1 cellular context compared by ENCODE assay signal in the genomic region with DNA sequence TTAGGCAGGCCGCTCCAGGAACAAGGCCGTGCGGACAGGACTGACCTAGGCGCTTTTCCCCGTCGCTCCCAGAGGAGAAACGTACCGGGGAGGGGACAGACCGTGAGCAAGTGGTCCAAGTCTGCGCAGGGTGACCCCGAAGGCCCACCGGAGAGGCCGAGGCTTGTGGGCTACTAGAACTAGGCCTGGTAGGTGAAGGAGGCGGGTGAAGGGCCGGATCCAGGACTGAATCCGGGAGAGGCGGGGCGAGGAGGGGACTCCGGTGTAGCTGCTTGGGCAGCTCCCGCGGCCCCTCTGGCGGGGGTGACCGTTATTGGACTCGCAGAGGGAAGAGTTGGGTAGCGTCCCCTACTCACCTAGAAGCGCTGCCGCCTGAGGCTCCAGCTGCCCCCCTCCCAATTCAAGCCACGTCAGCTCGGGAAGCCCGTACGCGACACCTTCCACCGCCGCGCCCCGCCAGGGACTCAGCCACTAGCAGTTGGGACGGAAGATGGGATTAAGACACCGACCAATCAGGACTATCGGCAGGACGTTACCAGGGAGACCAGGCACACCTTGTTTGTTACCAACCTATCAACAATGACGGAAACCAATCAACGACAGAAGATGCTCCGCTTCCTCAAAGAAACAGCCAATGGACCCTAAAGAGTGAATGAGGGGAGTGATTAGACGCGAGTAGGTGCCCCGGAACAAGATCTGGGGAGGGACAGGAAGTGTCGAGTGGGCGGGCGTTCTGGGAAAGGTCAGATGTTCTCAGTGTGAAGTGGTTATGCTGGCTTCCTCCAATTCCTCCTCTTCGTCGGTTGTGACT.
TF ChIP-seq lines count a peak whose summit lies in the region.

A gene with protein sequence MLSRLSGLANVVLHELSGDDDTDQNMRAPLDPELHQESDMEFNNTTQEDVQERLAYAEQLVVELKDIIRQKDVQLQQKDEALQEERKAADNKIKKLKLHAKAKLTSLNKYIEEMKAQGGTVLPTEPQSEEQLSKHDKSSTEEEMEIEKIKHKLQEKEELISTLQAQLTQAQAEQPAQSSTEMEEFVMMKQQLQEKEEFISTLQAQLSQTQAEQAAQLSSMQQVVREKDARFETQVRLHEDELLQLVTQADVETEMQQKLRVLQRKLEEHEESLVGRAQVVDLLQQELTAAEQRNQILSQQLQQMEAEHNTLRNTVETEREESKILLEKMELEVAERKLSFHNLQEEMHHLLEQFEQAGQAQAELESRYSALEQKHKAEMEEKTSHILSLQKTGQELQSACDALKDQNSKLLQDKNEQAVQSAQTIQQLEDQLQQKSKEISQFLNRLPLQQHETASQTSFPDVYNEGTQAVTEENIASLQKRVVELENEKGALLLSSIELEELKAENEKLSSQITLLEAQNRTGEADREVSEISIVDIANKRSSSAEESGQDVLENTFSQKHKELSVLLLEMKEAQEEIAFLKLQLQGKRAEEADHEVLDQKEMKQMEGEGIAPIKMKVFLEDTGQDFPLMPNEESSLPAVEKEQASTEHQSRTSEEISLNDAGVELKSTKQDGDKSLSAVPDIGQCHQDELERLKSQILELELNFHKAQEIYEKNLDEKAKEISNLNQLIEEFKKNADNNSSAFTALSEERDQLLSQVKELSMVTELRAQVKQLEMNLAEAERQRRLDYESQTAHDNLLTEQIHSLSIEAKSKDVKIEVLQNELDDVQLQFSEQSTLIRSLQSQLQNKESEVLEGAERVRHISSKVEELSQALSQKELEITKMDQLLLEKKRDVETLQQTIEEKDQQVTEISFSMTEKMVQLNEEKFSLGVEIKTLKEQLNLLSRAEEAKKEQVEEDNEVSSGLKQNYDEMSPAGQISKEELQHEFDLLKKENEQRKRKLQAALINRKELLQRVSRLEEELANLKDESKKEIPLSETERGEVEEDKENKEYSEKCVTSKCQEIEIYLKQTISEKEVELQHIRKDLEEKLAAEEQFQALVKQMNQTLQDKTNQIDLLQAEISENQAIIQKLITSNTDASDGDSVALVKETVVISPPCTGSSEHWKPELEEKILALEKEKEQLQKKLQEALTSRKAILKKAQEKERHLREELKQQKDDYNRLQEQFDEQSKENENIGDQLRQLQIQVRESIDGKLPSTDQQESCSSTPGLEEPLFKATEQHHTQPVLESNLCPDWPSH (N-terminal part only) (minus strand): TSS at position 466 of the 811 bp plus-strand sequence. CDS start 18,770 bp downstream, outside the sequence.

TF ChIP-seq in K562, 482 proteins besides CTCF, POLR2A, EP300 and RAD21 (continued from another document and continues in another):
- TF ChIP-seq, protein P1, sequence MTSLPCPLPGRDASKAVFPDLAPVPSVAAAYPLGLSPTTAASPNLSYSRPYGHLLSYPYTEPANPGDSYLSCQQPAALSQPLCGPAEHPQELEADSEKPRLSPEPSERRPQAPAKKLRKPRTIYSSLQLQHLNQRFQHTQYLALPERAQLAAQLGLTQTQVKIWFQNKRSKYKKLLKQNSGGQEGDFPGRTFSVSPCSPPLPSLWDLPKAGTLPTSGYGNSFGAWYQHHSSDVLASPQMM (CRISPR knock-in tag; IDR thresholded peaks at IDR 0.05): no peak
- TF ChIP-seq ZBTB43 (CRISPR knock-in tag; IDR thresholded peaks at IDR 0.05) (no peak), ZNF609 (CRISPR knock-in tag; IDR thresholded peaks at IDR 0.05; ENCODE audit: borderline replicate concordance) (no peak), HDAC2 (IDR thresholded peaks at IDR 0.05) (no peak), RBM34 (IDR thresholded peaks at IDR 0.05; ENCODE audit: borderline replicate concordance, insufficient read depth, low read length) (no peak), ZNF695 (CRISPR knock-in tag; IDR thresholded peaks at IDR 0.05) (no peak), EZH2 (IDR thresholded peaks at IDR 0.05; ENCODE audit: borderline replicate concordance, low read depth, low read length) (no peak), CBX5 (IDR thresholded peaks at IDR 0.05; ENCODE audit: borderline replicate concordance, low read depth) (no peak), ZNF444 (CRISPR knock-in tag; IDR thresholded peaks at IDR 0.05) (no peak), ZNF217 (CRISPR knock-in tag; IDR thresholded peaks at IDR 0.05) (no peak)
- TF ChIP-seq, protein P2, sequence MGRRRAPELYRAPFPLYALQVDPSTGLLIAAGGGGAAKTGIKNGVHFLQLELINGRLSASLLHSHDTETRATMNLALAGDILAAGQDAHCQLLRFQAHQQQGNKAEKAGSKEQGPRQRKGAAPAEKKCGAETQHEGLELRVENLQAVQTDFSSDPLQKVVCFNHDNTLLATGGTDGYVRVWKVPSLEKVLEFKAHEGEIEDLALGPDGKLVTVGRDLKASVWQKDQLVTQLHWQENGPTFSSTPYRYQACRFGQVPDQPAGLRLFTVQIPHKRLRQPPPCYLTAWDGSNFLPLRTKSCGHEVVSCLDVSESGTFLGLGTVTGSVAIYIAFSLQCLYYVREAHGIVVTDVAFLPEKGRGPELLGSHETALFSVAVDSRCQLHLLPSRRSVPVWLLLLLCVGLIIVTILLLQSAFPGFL (CRISPR knock-in tag; IDR thresholded peaks at IDR 0.05): no peak
- TF ChIP-seq, protein P3, sequence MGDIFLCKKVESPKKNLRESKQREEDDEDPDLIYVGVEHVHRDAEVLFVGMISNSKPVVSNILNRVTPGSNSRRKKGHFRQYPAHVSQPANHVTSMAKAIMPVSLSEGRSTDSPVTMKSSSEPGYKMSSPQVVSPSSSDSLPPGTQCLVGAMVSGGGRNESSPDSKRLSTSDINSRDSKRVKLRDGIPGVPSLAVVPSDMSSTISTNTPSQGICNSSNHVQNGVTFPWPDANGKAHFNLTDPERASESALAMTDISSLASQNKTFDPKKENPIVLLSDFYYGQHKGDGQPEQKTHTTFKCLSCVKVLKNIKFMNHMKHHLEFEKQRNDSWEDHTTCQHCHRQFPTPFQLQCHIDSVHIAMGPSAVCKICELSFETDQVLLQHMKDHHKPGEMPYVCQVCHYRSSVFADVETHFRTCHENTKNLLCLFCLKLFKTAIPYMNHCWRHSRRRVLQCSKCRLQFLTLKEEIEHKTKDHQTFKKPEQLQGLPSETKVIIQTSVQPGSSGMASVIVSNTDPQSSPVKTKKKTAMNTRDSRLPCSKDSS (IDR thresholded peaks at IDR 0.05; ENCODE audit: low read depth, partially characterized antibody): no peak
- TF ChIP-seq, protein P4, sequence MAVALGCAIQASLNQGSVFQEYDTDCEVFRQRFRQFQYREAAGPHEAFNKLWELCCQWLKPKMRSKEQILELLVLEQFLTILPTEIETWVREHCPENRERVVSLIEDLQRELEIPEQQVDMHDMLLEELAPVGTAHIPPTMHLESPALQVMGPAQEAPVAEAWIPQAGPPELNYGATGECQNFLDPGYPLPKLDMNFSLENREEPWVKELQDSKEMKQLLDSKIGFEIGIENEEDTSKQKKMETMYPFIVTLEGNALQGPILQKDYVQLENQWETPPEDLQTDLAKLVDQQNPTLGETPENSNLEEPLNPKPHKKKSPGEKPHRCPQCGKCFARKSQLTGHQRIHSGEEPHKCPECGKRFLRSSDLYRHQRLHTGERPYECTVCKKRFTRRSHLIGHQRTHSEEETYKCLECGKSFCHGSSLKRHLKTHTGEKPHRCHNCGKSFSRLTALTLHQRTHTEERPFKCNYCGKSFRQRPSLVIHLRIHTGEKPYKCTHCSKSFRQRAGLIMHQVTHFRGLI (CRISPR knock-in tag; IDR thresholded peaks at IDR 0.05): no peak
- TF ChIP-seq, protein P5, sequence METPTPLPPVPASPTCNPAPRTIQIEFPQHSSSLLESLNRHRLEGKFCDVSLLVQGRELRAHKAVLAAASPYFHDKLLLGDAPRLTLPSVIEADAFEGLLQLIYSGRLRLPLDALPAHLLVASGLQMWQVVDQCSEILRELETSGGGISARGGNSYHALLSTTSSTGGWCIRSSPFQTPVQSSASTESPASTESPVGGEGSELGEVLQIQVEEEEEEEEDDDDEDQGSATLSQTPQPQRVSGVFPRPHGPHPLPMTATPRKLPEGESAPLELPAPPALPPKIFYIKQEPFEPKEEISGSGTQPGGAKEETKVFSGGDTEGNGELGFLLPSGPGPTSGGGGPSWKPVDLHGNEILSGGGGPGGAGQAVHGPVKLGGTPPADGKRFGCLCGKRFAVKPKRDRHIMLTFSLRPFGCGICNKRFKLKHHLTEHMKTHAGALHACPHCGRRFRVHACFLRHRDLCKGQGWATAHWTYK (CRISPR knock-in tag; IDR thresholded peaks at IDR 0.05): no peak
- TF ChIP-seq, protein P6, sequence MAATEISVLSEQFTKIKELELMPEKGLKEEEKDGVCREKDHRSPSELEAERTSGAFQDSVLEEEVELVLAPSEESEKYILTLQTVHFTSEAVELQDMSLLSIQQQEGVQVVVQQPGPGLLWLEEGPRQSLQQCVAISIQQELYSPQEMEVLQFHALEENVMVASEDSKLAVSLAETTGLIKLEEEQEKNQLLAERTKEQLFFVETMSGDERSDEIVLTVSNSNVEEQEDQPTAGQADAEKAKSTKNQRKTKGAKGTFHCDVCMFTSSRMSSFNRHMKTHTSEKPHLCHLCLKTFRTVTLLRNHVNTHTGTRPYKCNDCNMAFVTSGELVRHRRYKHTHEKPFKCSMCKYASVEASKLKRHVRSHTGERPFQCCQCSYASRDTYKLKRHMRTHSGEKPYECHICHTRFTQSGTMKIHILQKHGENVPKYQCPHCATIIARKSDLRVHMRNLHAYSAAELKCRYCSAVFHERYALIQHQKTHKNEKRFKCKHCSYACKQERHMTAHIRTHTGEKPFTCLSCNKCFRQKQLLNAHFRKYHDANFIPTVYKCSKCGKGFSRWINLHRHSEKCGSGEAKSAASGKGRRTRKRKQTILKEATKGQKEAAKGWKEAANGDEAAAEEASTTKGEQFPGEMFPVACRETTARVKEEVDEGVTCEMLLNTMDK (IDR thresholded peaks at IDR 0.05; ENCODE audit: borderline replicate concordance, insufficient read depth, low read depth, low read length, poor library complexity, severe bottlenecking): no peak
- TF ChIP-seq, protein P7, sequence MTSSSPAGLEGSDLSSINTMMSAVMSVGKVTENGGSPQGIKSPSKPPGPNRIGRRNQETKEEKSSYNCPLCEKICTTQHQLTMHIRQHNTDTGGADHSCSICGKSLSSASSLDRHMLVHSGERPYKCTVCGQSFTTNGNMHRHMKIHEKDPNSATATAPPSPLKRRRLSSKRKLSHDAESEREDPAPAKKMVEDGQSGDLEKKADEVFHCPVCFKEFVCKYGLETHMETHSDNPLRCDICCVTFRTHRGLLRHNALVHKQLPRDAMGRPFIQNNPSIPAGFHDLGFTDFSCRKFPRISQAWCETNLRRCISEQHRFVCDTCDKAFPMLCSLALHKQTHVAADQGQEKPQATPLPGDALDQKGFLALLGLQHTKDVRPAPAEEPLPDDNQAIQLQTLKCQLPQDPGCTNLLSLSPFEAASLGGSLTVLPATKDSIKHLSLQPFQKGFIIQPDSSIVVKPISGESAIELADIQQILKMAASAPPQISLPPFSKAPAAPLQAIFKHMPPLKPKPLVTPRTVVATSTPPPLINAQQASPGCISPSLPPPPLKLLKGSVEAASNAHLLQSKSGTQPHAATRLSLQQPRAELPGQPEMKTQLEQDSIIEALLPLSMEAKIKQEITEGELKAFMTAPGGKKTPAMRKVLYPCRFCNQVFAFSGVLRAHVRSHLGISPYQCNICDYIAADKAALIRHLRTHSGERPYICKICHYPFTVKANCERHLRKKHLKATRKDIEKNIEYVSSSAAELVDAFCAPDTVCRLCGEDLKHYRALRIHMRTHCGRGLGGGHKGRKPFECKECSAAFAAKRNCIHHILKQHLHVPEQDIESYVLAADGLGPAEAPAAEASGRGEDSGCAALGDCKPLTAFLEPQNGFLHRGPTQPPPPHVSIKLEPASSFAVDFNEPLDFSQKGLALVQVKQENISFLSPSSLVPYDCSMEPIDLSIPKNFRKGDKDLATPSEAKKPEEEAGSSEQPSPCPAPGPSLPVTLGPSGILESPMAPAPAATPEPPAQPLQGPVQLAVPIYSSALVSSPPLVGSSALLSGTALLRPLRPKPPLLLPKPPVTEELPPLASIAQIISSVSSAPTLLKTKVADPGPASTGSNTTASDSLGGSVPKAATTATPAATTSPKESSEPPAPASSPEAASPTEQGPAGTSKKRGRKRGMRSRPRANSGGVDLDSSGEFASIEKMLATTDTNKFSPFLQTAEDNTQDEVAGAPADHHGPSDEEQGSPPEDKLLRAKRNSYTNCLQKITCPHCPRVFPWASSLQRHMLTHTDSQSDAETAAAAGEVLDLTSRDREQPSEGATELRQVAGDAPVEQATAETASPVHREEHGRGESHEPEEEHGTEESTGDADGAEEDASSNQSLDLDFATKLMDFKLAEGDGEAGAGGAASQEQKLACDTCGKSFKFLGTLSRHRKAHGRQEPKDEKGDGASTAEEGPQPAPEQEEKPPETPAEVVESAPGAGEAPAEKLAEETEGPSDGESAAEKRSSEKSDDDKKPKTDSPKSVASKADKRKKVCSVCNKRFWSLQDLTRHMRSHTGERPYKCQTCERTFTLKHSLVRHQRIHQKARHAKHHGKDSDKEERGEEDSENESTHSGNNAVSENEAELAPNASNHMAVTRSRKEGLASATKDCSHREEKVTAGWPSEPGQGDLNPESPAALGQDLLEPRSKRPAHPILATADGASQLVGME (CRISPR knock-in tag; IDR thresholded peaks at IDR 0.05): no peak
